8 cellular contexts compared by ENCODE assay signal in genomic region chr6:119533603-119534279, GRCh38.
A peak's percentile ranks its signal among the peaks of the same experiment; 100 is the strongest.
DNase-seq lines count a peak whose midpoint lies in the region; ATAC-seq and TF ChIP-seq lines count a peak whose summit lies in the region.

No MANE protein-coding gene starts in this region.

- peak; percentile 45 for ATAC-seq in GM21529 (IDR thresholded peaks at IDR 0.05; ENCODE audit: unreplicated experiment)
- no peak for ATAC-seq in lower lobe of right lung
- no peak for ATAC-seq in GM21381 (IDR thresholded peaks at IDR 0.05; ENCODE audit: unreplicated experiment)

- POLR2A ChIA-PET in GM10248 (lab: Yijun Ruan, JAX): no interaction called here

- no peaks in the 10 kb centered on the region for H3K36me3 Mint-ChIP-seq in endothelial cell (ENCODE audit: low read depth, unreplicated experiment)

- DNase-seq in GM10248 (ENCODE audit: extremely low spot score) (peak; percentile 21), LHCN-M2 (ENCODE audit: low read depth) (peak; percentile 86), hepatic stellate cell (ENCODE audit: low spot score) (peak; percentile 58), lower lobe of right lung (no peak), NCI-H2107 treated with DMSO at 0.1 percent for 48 hours (lab: John Stamatoyannopoulos, UW; ENCODE audit: unreplicated experiment) (no peak), endothelial cell (ENCODE audit: low spot score) (no peak)

- no peaks in the 10 kb centered on the region for H3K4me1 Mint-ChIP-seq in endothelial cell (ENCODE audit: unreplicated experiment)

- H3K36me3 ChIP-seq in lower lobe of right lung: no peaks in the 10 kb centered on the region

- no peak overlapping the region for H3K27ac Mint-ChIP-seq in endothelial cell (ENCODE audit: unreplicated experiment)

- no peaks in the 10 kb centered on the region for H3K4me1 ChIP-seq in lower lobe of right lung

- no peak overlapping the region for H3K4me3 Mint-ChIP-seq in endothelial cell (ENCODE audit: unreplicated experiment)

- H3K4me3 ChIP-seq in lower lobe of right lung: no peak overlapping the region

- H3K9me3 ChIP-seq in lower lobe of right lung: no peaks in the 10 kb centered on the region

- CTCF ChIA-PET in GM10248 (lab: Yijun Ruan, JAX): interaction anchor here (1.0 to 2.8 kb wide), 4 partner anchors 9 to 49 kb away, joined by 3 to 10 read pairs (median 3); no protein-coding TSS in a partner anchor

- no peak overlapping the region for H3K27ac ChIP-seq in lower lobe of right lung

- H3K27me3 ChIP-seq in lower lobe of right lung (ENCODE audit: low read depth): no peaks in the 10 kb centered on the region

- H3K27me3 Mint-ChIP-seq in endothelial cell (ENCODE audit: unreplicated experiment): peaks cover 2% of the 10 kb centered on the region

- H3K9me3 Mint-ChIP-seq in endothelial cell (ENCODE audit: unreplicated experiment): no peaks in the 10 kb centered on the region

- intact Hi-C loops in lower lobe of right lung (cut with DNase I): no loop called here

- TF ChIP-seq CTCF in GM10248 (IDR thresholded peaks at IDR 0.05; ENCODE audit: control extremely low read depth, extremely low read depth, low read depth, missing control alignments) (no peak), lower lobe of right lung (IDR thresholded peaks at IDR 0.05) (no peak), endothelial cell (IDR thresholded peaks at IDR 0.05; ENCODE audit: unreplicated experiment) (no peak)

Comparison
In these comparisons a context has a peak if more than half of its experiments do, and no peak if none do; other contexts are left out.
1. DNase-seq: peak in GM10248 (single experiment), LHCN-M2 (single experiment) and hepatic stellate cell (single experiment); none in lower lobe of right lung (single experiment), NCI-H2107 treated with DMSO at 0.1 percent for 48 hours (single experiment) and endothelial cell (single experiment).